Comparison of ENCODE assay signal across 9 cellular contexts in genomic region chr3:194140520-194141414, GRCh38. TPM values are rescaled to one million over a fixed set of nuclear protein-coding genes. Genes with fewer than 3 reads are reported as not detected.
A peak's percentile ranks its signal among the peaks of the same experiment; 100 is the strongest.
DNase-seq lines count a peak whose midpoint lies in the region; ATAC-seq and TF ChIP-seq lines count a peak whose summit lies in the region.
"Had no signal": no experiment of that assay in that cellular context is flagged by ENCODE, and none has a peak within 500 bp of the region (broad histone marks: within the 10 kb centered on the region; RNA-seq: fewer than 3 reads in every experiment).

No MANE protein-coding gene starts in this region.

- H3K27ac ChIP-seq in KOPT-K1 (ENCODE audit: low read depth, low read length, poor library complexity, severe bottlenecking) (peak overlapping the region; percentile 19), esophagus squamous epithelium (peak overlapping the region; percentile 96 to 98 (median 97))

- H3K27me3 ChIP-seq in esophagus squamous epithelium: no peaks in the 10 kb centered on the region

- peaks cover 26% of the 10 kb centered on the region for H3K36me3 Mint-ChIP-seq in activated CD4-positive, alpha-beta memory T cell treated with anti-CD3 and anti-CD28 coated beads, Interleukin-2, amount 10 ng/mL, durations not matched to agents 7 days and 5 days (ENCODE audit: low read depth)
- H3K36me3 Mint-ChIP-seq in naive B cell: no peaks in the 10 kb centered on the region

- DNase-seq in activated CD4-positive, alpha-beta memory T cell treated with anti-CD3 and anti-CD28 coated beads, Interleukin-2, amount 10 ng/mL, durations not matched to agents 7 days and 5 days: peak; percentile 54
- no peak for DNase-seq in esophagus squamous epithelium (lab: John Stamatoyannopoulos, UW)
- no peak for DNase-seq in naive B cell
- no peak for DNase-seq in T1000 (lab: John Stamatoyannopoulos, UW)
- DNase-seq in activated gamma-delta T cell (lab: John Stamatoyannopoulos, UW): no peak

- no peaks in the 10 kb centered on the region for H3K36me3 ChIP-seq in ES-I3 (ENCODE audit: insufficient read depth, low read length)
- no peaks in the 10 kb centered on the region for H3K36me3 ChIP-seq in KOPT-K1 (ENCODE audit: insufficient read depth, low read length)
- peaks cover 0 to 8% (median 0%) of the 10 kb centered on the region in 3 donors for H3K36me3 ChIP-seq in esophagus squamous epithelium

- H3K27ac Mint-ChIP-seq in activated CD4-positive, alpha-beta memory T cell treated with anti-CD3 and anti-CD28 coated beads, Interleukin-2, amount 10 ng/mL, durations not matched to agents 7 days and 5 days: no peak overlapping the region
- H3K27ac Mint-ChIP-seq in naive B cell: peak overlapping the region in 5 of 6 donors; percentile 47 to 99 (median 97)

- ATAC-seq in naive B cell (ENCODE audit: low read depth in 2 of 2) (no peak), HG02970 (IDR thresholded peaks at IDR 0.05; ENCODE audit: low FRiP score, unreplicated experiment) (no peak)

- TF ChIP-seq POLR2A in esophagus squamous epithelium (IDR thresholded peaks at IDR 0.05): no peak

- peak overlapping the region; percentile 23 to 88 (median 60) for H3K4me3 ChIP-seq in esophagus squamous epithelium

- peaks cover 15% of the 10 kb centered on the region for H3K4me1 ChIP-seq in ES-I3 (ENCODE audit: insufficient read depth, low read length)
- peaks cover 36 to 80% (median 42%) of the 10 kb centered on the region in 3 donors for H3K4me1 ChIP-seq in esophagus squamous epithelium

- H3K9me3 Mint-ChIP-seq in activated CD4-positive, alpha-beta memory T cell treated with anti-CD3 and anti-CD28 coated beads, Interleukin-2, amount 10 ng/mL, durations not matched to agents 7 days and 5 days: no peaks in the 10 kb centered on the region
- peaks cover 0 to 4% (median 0%) of the 10 kb centered on the region in 7 donors for H3K9me3 Mint-ChIP-seq in naive B cell

- 4 to 6% methylated on average over 3 to 24 of the region's 71 CpGs for WGBS in esophagus squamous epithelium, 2 donors

- CTCF ChIA-PET in activated CD4-positive, alpha-beta memory T cell treated with anti-CD3 and anti-CD28 coated beads, Interleukin-2, amount 10 ng/mL, durations not matched to agents 7 days and 5 days (lab: Charles Lee): interaction anchor here (0.9 to 10.2 kb wide), 5 partner anchors 12 to 183 kb away, joined by 3 to 92 read pairs (median 4); no protein-coding TSS in a partner anchor

- no peak for TF ChIP-seq CTCF in esophagus squamous epithelium (IDR thresholded peaks at IDR 0.05)

- H3K9me3 ChIP-seq in ES-I3 (ENCODE audit: control insufficient read depth, insufficient read depth, low read length): no peaks in the 10 kb centered on the region
- no peaks in the 10 kb centered on the region for H3K9me3 ChIP-seq in KOPT-K1 (ENCODE audit: insufficient read depth, low read length, poor library complexity, severe bottlenecking)
- no peaks in the 10 kb centered on the region for H3K9me3 ChIP-seq in esophagus squamous epithelium

- H3K9ac ChIP-seq in ES-I3 (ENCODE audit: low read depth, low read length): peak overlapping the region; percentile 21

- intact Hi-C loops in esophagus squamous epithelium (cut with DNase I): no loop called here

- peaks cover 59% of the 10 kb centered on the region for H3K27me3 Mint-ChIP-seq in activated CD4-positive, alpha-beta memory T cell treated with anti-CD3 and anti-CD28 coated beads, Interleukin-2, amount 10 ng/mL, durations not matched to agents 7 days and 5 days
- H3K27me3 Mint-ChIP-seq in naive B cell: peaks cover 0 to 22% (median 19%) of the 10 kb centered on the region in 3 donors

- peaks cover 55% of the 10 kb centered on the region for H3K4me1 Mint-ChIP-seq in activated CD4-positive, alpha-beta memory T cell treated with anti-CD3 and anti-CD28 coated beads, Interleukin-2, amount 10 ng/mL, durations not matched to agents 7 days and 5 days
- peaks cover 22 to 46% (median 38%) of the 10 kb centered on the region in 3 donors for H3K4me1 Mint-ChIP-seq in naive B cell

- POLR2A ChIA-PET in activated CD4-positive, alpha-beta memory T cell treated with anti-CD3 and anti-CD28 coated beads, Interleukin-2, amount 10 ng/mL, durations not matched to agents 7 days and 5 days (lab: Charles Lee): interaction anchor here (0.7 to 8.7 kb wide), 8 partner anchors 7 to 167 kb away, joined by 3 to 85 read pairs (median 4); no protein-coding TSS in a partner anchor

- peak overlapping the region; percentile 41 for H3K4me3 Mint-ChIP-seq in activated CD4-positive, alpha-beta memory T cell treated with anti-CD3 and anti-CD28 coated beads, Interleukin-2, amount 10 ng/mL, durations not matched to agents 7 days and 5 days
- peak overlapping the region; percentile 63 to 96 (median 72) for H3K4me3 Mint-ChIP-seq in naive B cell

RNA-seq across cellular contexts. Expression of gene HES1, which starts 4.8 kb away (rescaled TPM):
- total RNA-seq in activated CD4-positive, alpha-beta memory T cell treated with anti-CD3 and anti-CD28 coated beads, Interleukin-2, amount 10 ng/mL, durations not matched to agents 7 days and 5 days: 10 to 100 TPM; 11.2 to 11.3 TPM
- total RNA-seq in esophagus squamous epithelium: 10 to 100 TPM; 38.6 to 92.1 (median 75.4) TPM
- polyA plus RNA-seq in naive B cell (ENCODE audit: low read depth in 6 of 6): 10 to 100 TPM; 10.1 to 43.5 (median 25.4) TPM
- total RNA-seq: activated CD8-positive, alpha-beta memory T cell treated with anti-CD3 and anti-CD28 coated beads for 36 hours had no signal
